In the genomic region with DNA sequence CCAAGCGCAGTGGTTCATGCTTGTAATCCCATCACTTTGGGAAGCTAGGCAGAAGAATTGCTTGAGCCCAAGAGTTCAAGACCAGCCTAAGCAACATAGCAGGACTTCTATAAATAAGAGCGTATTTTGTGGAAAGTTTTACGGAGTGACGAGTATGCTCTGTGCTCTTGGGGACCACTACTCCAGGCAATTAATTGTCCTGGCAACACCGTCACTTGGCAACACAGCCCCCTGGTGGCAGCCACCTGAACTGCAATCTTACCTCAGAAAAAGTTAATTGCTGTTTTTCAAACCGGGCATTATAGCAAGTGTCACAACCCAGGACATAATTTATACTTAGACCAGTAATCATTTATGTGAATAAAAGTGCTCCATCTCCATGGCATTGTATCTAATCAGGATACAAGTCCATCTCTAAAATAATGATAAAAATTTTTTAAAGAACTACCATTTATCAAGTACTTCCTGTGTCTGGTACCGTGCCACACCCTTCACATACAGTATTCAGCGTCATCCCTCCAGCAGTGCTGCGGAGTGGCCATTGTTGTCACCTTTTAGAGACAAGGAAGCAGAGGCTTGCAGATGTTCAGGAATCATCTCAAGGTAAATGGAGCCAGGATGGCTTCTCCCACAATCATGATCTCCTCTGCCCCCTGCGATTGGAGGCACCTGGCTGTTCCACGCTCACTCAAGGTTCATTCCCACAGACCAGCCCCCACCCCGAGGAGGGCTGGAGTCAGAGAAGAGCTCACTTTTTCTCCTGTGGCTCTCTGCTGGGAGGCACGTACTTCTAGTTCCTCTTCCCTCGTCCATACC, we compare ENCODE assay signal across 8 cellular contexts. TPM values are rescaled to one million over a fixed set of nuclear protein-coding genes. Genes with fewer than 3 reads are reported as not detected.
A peak's percentile ranks its signal among the peaks of the same experiment; 100 is the strongest.
DNase-seq lines count a peak whose midpoint lies in the region; ATAC-seq, FAIRE-seq and TF ChIP-seq lines count a peak whose summit lies in the region.

No MANE protein-coding gene starts in this region.

- no peak for ATAC-seq in foreskin keratinocyte
- ATAC-seq in pancreas, result peak; percentile 18 to 45 (median 34)
- ATAC-seq in HG03175 (IDR thresholded peaks at IDR 0.05; ENCODE audit: unreplicated experiment), result no peak

- WGBS in pancreas, 2 donors, result 30 to 32% methylated on average over 14 of the region's 14 CpGs

- no peaks in the 10 kb centered on the region for H3K79me2 ChIP-seq in OCI-LY3 (ENCODE audit: low read length)

- in situ Hi-C loops in HAP-1 (cut with MboI; ENCODE audit: low sequenced_read_pairs), result no loop called here

- TF ChIP-seq CTCF in OCI-LY3 (IDR thresholded peaks at IDR 0.05; ENCODE audit: low read depth, low read length) (peak; percentile 91), foreskin keratinocyte (conservative IDR thresholded peaks at IDR 0.05) (peak; percentile 91), pancreas (IDR thresholded peaks at IDR 0.05) (peak; percentile 82 to 86 (median 84)), vagina (IDR thresholded peaks at IDR 0.05) (peak; percentile 55 to 60 (median 55))

- intact Hi-C loops in pancreas (cut with DNase I) (loop anchor here in 2 of 3 donors (5.0 kb wide), 2 partner anchors 68 to 73 kb away; no protein-coding TSS in a partner anchor), vagina (cut with DNase I) (no loop called here)

- H3K4me1 ChIP-seq in HAP-1 (0 out of 2 replicates have a peak, but pooled peaks cover 2% of the 10 kb centered on the region), OCI-LY3 (ENCODE audit: low read length) (peaks cover 7% of the 10 kb centered on the region; the same call in 1 of the 2 replicates), foreskin keratinocyte (peaks cover 12% of the 10 kb centered on the region), pancreas (peaks cover 6 to 22% (median 19%) of the 10 kb centered on the region in 3 donors), vagina (peaks cover 10% of the 10 kb centered on the region)

- DNase-seq in AML-193 (lab: John Stamatoyannopoulos, UW), result peak; percentile 35 to 41
- DNase-seq in HAP-1 (ENCODE audit: low spot score in 2 of 2), result peak; percentile 18 to 83
- DNase-seq in activated T-cell treated with anti-CD3 and anti-CD28 coated beads, Interleukin-2, amount 50 U/mL, for 48 hours, result peak; percentile 83
- no peak for DNase-seq in foreskin keratinocyte
- DNase-seq in pancreas, result peak in 5 of 6 donors; percentile 43 to 89 (median 70)
- no peak for DNase-seq in vagina (ENCODE audit: extremely low spot score in 2 of 2)

- no peaks in the 10 kb centered on the region for H4K20me1 ChIP-seq in OCI-LY3 (ENCODE audit: insufficient read depth, low read length)

- peak overlapping the region; percentile 77 for H2AFZ ChIP-seq in OCI-LY3 (ENCODE audit: low read depth, low read length)

- no peaks in the 10 kb centered on the region for H3K36me3 ChIP-seq in HAP-1 (replicated peaks)
- H3K36me3 ChIP-seq in OCI-LY3 (replicated peaks; ENCODE audit: low read depth, low read length), result no peaks in the 10 kb centered on the region
- H3K36me3 ChIP-seq in pancreas, result no peaks in the 10 kb centered on the region
- H3K36me3 ChIP-seq in vagina, result no peaks in the 10 kb centered on the region

- no peak overlapping the region for H3K27ac ChIP-seq in OCI-LY3 (ENCODE audit: low read length)
- H3K27ac ChIP-seq in foreskin keratinocyte, result no peak overlapping the region
- H3K27ac ChIP-seq in pancreas, result peak overlapping the region in 3 of 4 donors; percentile 34 to 53 (median 39)
- no peak overlapping the region for H3K27ac ChIP-seq in vagina

- TF ChIP-seq POLR2A in vagina (IDR thresholded peaks at IDR 0.05), result no peak

- FAIRE-seq in pancreas (lab: Jason Lieb, UNC), result no peak

- no peaks in the 10 kb centered on the region for H3K27me3 ChIP-seq in HAP-1 (ENCODE audit: low read depth)
- peaks cover 14% of the 10 kb centered on the region for H3K27me3 ChIP-seq in OCI-LY3 (ENCODE audit: low read depth, low read length)
- no peaks in the 10 kb centered on the region for H3K27me3 ChIP-seq in foreskin keratinocyte
- no peaks in the 10 kb centered on the region for H3K27me3 ChIP-seq in pancreas
- no peaks in the 10 kb centered on the region for H3K27me3 ChIP-seq in vagina

- H3K4me3 ChIP-seq in HAP-1 (no peak overlapping the region), OCI-LY3 (ENCODE audit: low read length) (0 out of 2 replicates have a peak overlapping the region, but pooled peaks have one; percentile 20), pancreas (no peak overlapping the region), vagina (no peak overlapping the region)

- no peaks in the 10 kb centered on the region for H3K9me3 ChIP-seq in HAP-1
- H3K9me3 ChIP-seq in OCI-LY3 (ENCODE audit: insufficient read depth, low read length), result no peaks in the 10 kb centered on the region
- no peaks in the 10 kb centered on the region for H3K9me3 ChIP-seq in pancreas
- H3K9me3 ChIP-seq in vagina, result no peaks in the 10 kb centered on the region

- H3K4me2 ChIP-seq in OCI-LY3 (ENCODE audit: low read length), result peak overlapping the region; percentile 44

- peak overlapping the region; percentile 13; the same call in 1 of the 2 replicates for H3K9ac ChIP-seq in OCI-LY3 (ENCODE audit: low read length)

RNA-seq across cellular contexts. Expression of gene PLA2G4D, which starts 34.5 kb away (rescaled TPM):
- total RNA-seq in foreskin keratinocyte (0.07 and 0.14 TPM in 2 replicates), pancreas (under 1 TPM in 2 of 6 donors, not detected in 4; 0.09 to 0.31 TPM), vagina (26.5 TPM)
- polyA plus RNA-seq in foreskin keratinocyte (0.08 and 0.09 TPM in 2 replicates), pancreas (under 1 TPM; 0.04 to 0.05 TPM)

RNA-seq across cellular contexts. Expression of gene PLA2G4E, which starts 39.0 kb away (rescaled TPM):
- total RNA-seq in foreskin keratinocyte (0.07 and 0.14 TPM in 2 replicates), pancreas (under 1 TPM in 1 of 6 donors, not detected in 5; 0.06 TPM), vagina (8.8 TPM)
- polyA plus RNA-seq in foreskin keratinocyte (0.04 TPM in 2 replicates), pancreas (under 1 TPM in 1 of 2 donors, not detected in 1; 0.05 TPM)

Comparison
In these comparisons a context has a peak if more than half of its experiments do, and no peak if none do; other contexts are left out.
1. DNase-seq: peak in AML-193 (2 of 2), HAP-1 (2 of 2), activated T-cell treated with anti-CD3 and anti-CD28 coated beads, Interleukin-2, amount 50 U/mL, for 48 hours (2 of 2) and pancreas (5 of 6); none in foreskin keratinocyte (0 of 2) and vagina (0 of 2).
2. H3K27ac ChIP-seq: peak in pancreas (3 of 4); none in OCI-LY3 (single experiment), foreskin keratinocyte (single experiment) and vagina (single experiment).
3. ATAC-seq: peak in pancreas (4 of 4); none in foreskin keratinocyte (single experiment) and HG03175 (single experiment).
4. RNA of gene PLA2G4D, which starts 34.5 kb away (total RNA-seq): 26.5 TPM in vagina (single experiment); 0.07 to 0.14 TPM in foreskin keratinocyte and 0.09 to 0.31 TPM in pancreas; every median in the first group is over 10 times any median in the second.
5. Peak in every context shown above with its lines, with median percentiles within 50 percentile points of each other: CTCF ChIP-seq.